27 cellular contexts compared by ENCODE assay signal in genomic region chr14:98207466-98207865, GRCh38.
DNase-seq lines count a peak whose midpoint lies in the region; ATAC-seq and TF ChIP-seq lines count a peak whose summit lies in the region.
"Had no signal": no experiment of that assay in that cellular context is flagged by ENCODE, and none has a peak within 500 bp of the region (broad histone marks: within the 10 kb centered on the region; RNA-seq: fewer than 3 reads in every experiment).

No MANE protein-coding gene starts in this region.

- ATAC-seq in activated T-cell treated with anti-CD3 and anti-CD28 coated beads, Interleukin-2, amount 50 U/mL, for 72 hours (replicated peaks in 1 of 2) = no peak
- no peak for ATAC-seq in activated T-helper 17 cell treated with anti-CD3 and anti-CD28 coated beads, Interleukin-2, amount 50 U/mL, for 72 hours (replicated peaks)
- no peak for ATAC-seq in stimulated activated effector memory CD8-positive, alpha-beta T cell treated with anti-CD3 and anti-CD28 coated beads, Interleukin-12 subunit alpha, Interleukin-12 subunit beta, amount 100 ng/mL, for 72 hours
- ATAC-seq: esophagus mucosa, Panc1 had no signal

- H3K9me3 ChIP-seq in transverse colon = no peaks in the 10 kb centered on the region
- H3K9me3 ChIP-seq: breast epithelium, stomach, tibial artery had no signal

- no peaks in the 10 kb centered on the region for H3K36me3 ChIP-seq in transverse colon
- H3K36me3 ChIP-seq: breast epithelium, stomach, tibial artery had no signal

- no peak for TF ChIP-seq EP300 in transverse colon (IDR thresholded peaks at IDR 0.05; ENCODE audit: low read depth)

- TF ChIP-seq CTCF in GM12865 (IDR thresholded peaks at IDR 0.05; ENCODE audit: insufficient read depth, low read depth, low read length, missing control alignments) = no peak
- no peak for TF ChIP-seq CTCF in transverse colon (IDR thresholded peaks at IDR 0.05)

- TF ChIP-seq POLR2A in transverse colon (IDR thresholded peaks at IDR 0.05) = no peak

- H3K4me3 ChIP-seq in GM12865 (ENCODE audit: low read depth, low read length) (peak overlapping the region; percentile 0), transverse colon (no peak overlapping the region)
- H3K4me3 ChIP-seq: breast epithelium, coronary artery, stomach, tibial artery had no signal

- no peak for DNase-seq in activated T-cell treated with anti-CD3 and anti-CD28 coated beads, Interleukin-2, amount 50 U/mL, for 72 hours
- no peak for DNase-seq in activated T-cell treated with anti-CD3 and anti-CD28 coated beads, Interleukin-2, amount 50 U/mL, for 1 hour
- DNase-seq in GM12865 (ENCODE audit: low read depth) (no peak), SKM-1 treated with dmso at 0.1 percent for 144 hours (lab: John Stamatoyannopoulos, UW; ENCODE audit: unreplicated experiment) (no peak), transverse colon (no peak)
- no peak for DNase-seq in stimulated activated effector memory CD8-positive, alpha-beta T cell treated with anti-CD3 and anti-CD28 coated beads, Interleukin-12 subunit alpha, Interleukin-12 subunit beta, amount 100 ng/mL, for 72 hours (ENCODE audit: low spot score in 2 of 2)
- DNase-seq: amygdala, foreskin fibroblast, head of caudate nucleus, KBM-7, kidney, naive B cell, NCI-H1417 treated with DMSO at 0.1 percent for 48 hours, NCI-H2081, NCI-H2227 treated with DMSO at 0.1 percent for 48 hours, NCI-H69, occipital lobe, SIG-M5, stomach, SW 1271, tibial artery had no signal

- H3K27ac ChIP-seq in transverse colon = no peak overlapping the region
- H3K27ac ChIP-seq: breast epithelium, coronary artery, stomach, tibial artery had no signal

- H3K27ac Mint-ChIP-seq in activated T-cell treated with anti-CD3 and anti-CD28 coated beads, Interleukin-2, amount 50 U/mL, for 72 hours = no peak overlapping the region
- H3K27ac Mint-ChIP-seq in activated T-helper 17 cell treated with anti-CD3 and anti-CD28 coated beads, Interleukin-2, amount 50 U/mL, for 72 hours = peak overlapping the region; percentile 64
- peak overlapping the region; percentile 67 for H3K27ac Mint-ChIP-seq in stimulated activated effector memory CD8-positive, alpha-beta T cell treated with anti-CD3 and anti-CD28 coated beads, Interleukin-12 subunit alpha, Interleukin-12 subunit beta, amount 100 ng/mL, for 72 hours
- H3K27ac Mint-ChIP-seq: mesothelial cell of epicardium, naive B cell had no signal

- 84% methylated on average over 8 of the region's 8 CpGs; no CpG with 5 or more reads in 1 of the 2 donors for WGBS in transverse colon (ENCODE audit: low coverage in 1 of 2), 2 donors

- intact Hi-C loops in transverse colon (cut with DNase I; ENCODE audit: low total_unique reads) = no loop called here

- H3K27me3 Mint-ChIP-seq in activated T-cell treated with anti-CD3 and anti-CD28 coated beads, Interleukin-2, amount 50 U/mL, for 72 hours (ENCODE audit: low read depth) = no peaks in the 10 kb centered on the region
- no peaks in the 10 kb centered on the region for H3K27me3 Mint-ChIP-seq in activated T-helper 17 cell treated with anti-CD3 and anti-CD28 coated beads, Interleukin-2, amount 50 U/mL, for 72 hours

- in situ Hi-C loops in transverse colon (cut with MboI; ENCODE audit: low pct_ligation_motif_present in 1 of 4, low pct_unique_long_range_greater_than_20kb in 1 of 4, low sequenced_read_pairs in 3 of 4) = no loop called here

- no peaks in the 10 kb centered on the region for H3K27me3 ChIP-seq in transverse colon
- H3K27me3 ChIP-seq: breast epithelium had no signal

- H3K4me3 Mint-ChIP-seq in activated T-cell treated with anti-CD3 and anti-CD28 coated beads, Interleukin-2, amount 50 U/mL, for 72 hours = peak overlapping the region; percentile 9 to 49
- peak overlapping the region; percentile 51 for H3K4me3 Mint-ChIP-seq in activated T-helper 17 cell treated with anti-CD3 and anti-CD28 coated beads, Interleukin-2, amount 50 U/mL, for 72 hours
- H3K4me3 Mint-ChIP-seq in stimulated activated effector memory CD8-positive, alpha-beta T cell treated with anti-CD3 and anti-CD28 coated beads, Interleukin-12 subunit alpha, Interleukin-12 subunit beta, amount 100 ng/mL, for 72 hours = peak overlapping the region; percentile 12
- H3K4me3 Mint-ChIP-seq: mesothelial cell of epicardium, naive B cell had no signal

- H3K4me1 Mint-ChIP-seq in activated T-cell treated with anti-CD3 and anti-CD28 coated beads, Interleukin-2, amount 50 U/mL, for 72 hours (ENCODE audit: low read depth) = peaks cover 100% of the 10 kb centered on the region
- peaks cover 60% of the 10 kb centered on the region for H3K4me1 Mint-ChIP-seq in activated T-helper 17 cell treated with anti-CD3 and anti-CD28 coated beads, Interleukin-2, amount 50 U/mL, for 72 hours
- H3K4me1 Mint-ChIP-seq in stimulated activated effector memory CD8-positive, alpha-beta T cell treated with anti-CD3 and anti-CD28 coated beads, Interleukin-12 subunit alpha, Interleukin-12 subunit beta, amount 100 ng/mL, for 72 hours = peaks cover 59% of the 10 kb centered on the region
- H3K4me1 Mint-ChIP-seq: mesothelial cell of epicardium, naive B cell had no signal

- H3K36me3 Mint-ChIP-seq in activated T-cell treated with anti-CD3 and anti-CD28 coated beads, Interleukin-2, amount 50 U/mL, for 72 hours (ENCODE audit: insufficient read depth in 2 of 2) = no peaks in the 10 kb centered on the region
- no peaks in the 10 kb centered on the region for H3K36me3 Mint-ChIP-seq in activated T-helper 17 cell treated with anti-CD3 and anti-CD28 coated beads, Interleukin-2, amount 50 U/mL, for 72 hours (ENCODE audit: low read depth)
- no peaks in the 10 kb centered on the region for H3K36me3 Mint-ChIP-seq in stimulated activated effector memory CD8-positive, alpha-beta T cell treated with anti-CD3 and anti-CD28 coated beads, Interleukin-12 subunit alpha, Interleukin-12 subunit beta, amount 100 ng/mL, for 72 hours
- H3K36me3 Mint-ChIP-seq: mesothelial cell of epicardium, naive B cell had no signal

- H3K9me3 Mint-ChIP-seq in activated T-cell treated with anti-CD3 and anti-CD28 coated beads, Interleukin-2, amount 50 U/mL, for 72 hours = no peaks in the 10 kb centered on the region
- H3K9me3 Mint-ChIP-seq in activated T-helper 17 cell treated with anti-CD3 and anti-CD28 coated beads, Interleukin-2, amount 50 U/mL, for 72 hours = no peaks in the 10 kb centered on the region
- no peaks in the 10 kb centered on the region for H3K9me3 Mint-ChIP-seq in stimulated activated effector memory CD8-positive, alpha-beta T cell treated with anti-CD3 and anti-CD28 coated beads, Interleukin-12 subunit alpha, Interleukin-12 subunit beta, amount 100 ng/mL, for 72 hours
- H3K9me3 Mint-ChIP-seq: mesothelial cell of epicardium had no signal

- no peaks in the 10 kb centered on the region for H3K4me1 ChIP-seq in transverse colon
- H3K4me1 ChIP-seq: breast epithelium, stomach, tibial artery had no signal
